1 cellular context compared by ENCODE assay signal in genomic region chr1:67700692-67701410, GRCh38.
TF ChIP-seq lines count a peak whose summit lies in the region.

No MANE protein-coding gene starts in this region.

TF ChIP-seq in K562, 482 proteins besides CTCF, POLR2A, EP300 and RAD21 (continued from another document and continues in another):
- TF ChIP-seq ID3 (CRISPR knock-in tag; IDR thresholded peaks at IDR 0.05), result no peak
- TF ChIP-seq ID3 (tag; IDR thresholded peaks at IDR 0.05), result peak; percentile 98
- TF ChIP-seq NRF1 (conservative IDR thresholded peaks at IDR 0.05 in 1 of 2, IDR thresholded peaks at IDR 0.05 in 1 of 2), result 0 out of 4 replicates have a peak, but pooled peaks of 1 of the 2 experiments have one; percentile 9
- peak; percentile 53 for TF ChIP-seq NCOR1 (IDR thresholded peaks at IDR 0.05)
- peak in 1 of 2 experiments; percentile 23; a peak in 1 of 4 replicates for TF ChIP-seq TBL1XR1 (IDR thresholded peaks at IDR 0.05; ENCODE audit: low read length in 2 of 2)
- peak; percentile 95 for TF ChIP-seq CREM (IDR thresholded peaks at IDR 0.05; ENCODE audit: low read depth)
- no peak; the same call in 1 of the 2 replicates for TF ChIP-seq ARID4B (CRISPR knock-in tag; IDR thresholded peaks at IDR 0.05)
- peak; percentile 73 for TF ChIP-seq CEBPG (CRISPR knock-in tag; IDR thresholded peaks at IDR 0.05)
- TF ChIP-seq CEBPG (tag; conservative IDR thresholded peaks at IDR 0.05 in 1 of 2, IDR thresholded peaks at IDR 0.05 in 1 of 2), result peak; percentile 36 to 75; a peak in 2 of 4 replicates
- peak; percentile 84; the same call in 1 of the 2 replicates for TF ChIP-seq NBN (IDR thresholded peaks at IDR 0.05; ENCODE audit: low read depth)
- TF ChIP-seq RCOR1 (IDR thresholded peaks at IDR 0.05; ENCODE audit: borderline replicate concordance in 1 of 2, low read depth in 2 of 2, low read length in 2 of 2), result peak in 1 of 2 experiments; percentile 90; a peak in 2 of 4 replicates
- peak; percentile 63 for TF ChIP-seq EP400 (IDR thresholded peaks at IDR 0.05)
- TF ChIP-seq KDM1A (IDR thresholded peaks at IDR 0.05), result peak; percentile 76 to 77
- peak; percentile 53; the same call in 1 of the 2 replicates for TF ChIP-seq MYNN (IDR thresholded peaks at IDR 0.05)
- TF ChIP-seq MYNN (CRISPR knock-in tag; IDR thresholded peaks at IDR 0.05), result no peak
- peak; percentile 28; the same call in 1 of the 2 replicates for TF ChIP-seq MGA (IDR thresholded peaks at IDR 0.05)
- no peak for TF ChIP-seq ZNF184 (CRISPR knock-in tag; IDR thresholded peaks at IDR 0.05)
- TF ChIP-seq MYC (IDR thresholded peaks at IDR 0.05; ENCODE audit: low read depth, low read length), result no peak; the same call in 1 of the 2 replicates
- no peak for TF ChIP-seq MYC (CRISPR knock-in tag; IDR thresholded peaks at IDR 0.05; ENCODE audit: borderline replicate concordance, low read depth)
- TF ChIP-seq CHAMP1 (IDR thresholded peaks at IDR 0.05), result 0 out of 2 replicates have a peak, but pooled peaks have one; percentile 22
- no peak for TF ChIP-seq MEF2A (IDR thresholded peaks at IDR 0.05; ENCODE audit: control insufficient read depth, low read depth, low read length)
- peak; percentile 84 for TF ChIP-seq ZEB2 (IDR thresholded peaks at IDR 0.05)
- peak; percentile 33; the same call in 1 of the 2 replicates for TF ChIP-seq NR2C2 (CRISPR knock-in tag; IDR thresholded peaks at IDR 0.05)
- peak; percentile 85 for TF ChIP-seq NR2C2 (tag; IDR thresholded peaks at IDR 0.05)
- TF ChIP-seq HDAC1 (IDR thresholded peaks at IDR 0.05), result peak in 1 of 2 experiments; percentile 71; a peak in 2 of 4 replicates
- no peak for TF ChIP-seq MED1 (CRISPR knock-in tag; IDR thresholded peaks at IDR 0.05; ENCODE audit: borderline replicate concordance)
- peak; percentile 54 for TF ChIP-seq FOS (IDR thresholded peaks at IDR 0.05; ENCODE audit: extremely low read depth, insufficient read length)
- TF ChIP-seq ZNF197 (CRISPR knock-in tag; IDR thresholded peaks at IDR 0.05; ENCODE audit: low read depth), result no peak
- peak; percentile 79 for TF ChIP-seq TAF9B (IDR thresholded peaks at IDR 0.05; ENCODE audit: partially characterized antibody)
- peak; percentile 25; the same call in 1 of the 2 replicates for TF ChIP-seq NFIC (IDR thresholded peaks at IDR 0.05)
- 0 out of 2 replicates have a peak, but pooled peaks have one; percentile 70 for TF ChIP-seq ZNF395 (CRISPR knock-in tag; IDR thresholded peaks at IDR 0.05)
- no peak for TF ChIP-seq ZKSCAN1 (IDR thresholded peaks at IDR 0.05; ENCODE audit: low read depth, low read length)
- no peak for TF ChIP-seq COPS2 (conservative IDR thresholded peaks at IDR 0.05)
- peak; percentile 61; the same call in 1 of the 2 replicates for TF ChIP-seq RNF2 (IDR thresholded peaks at IDR 0.05)
- TF ChIP-seq JUND (IDR thresholded peaks at IDR 0.05; ENCODE audit: borderline replicate concordance, low read depth, low read length), result peak; percentile 98
- peak; percentile 99 for TF ChIP-seq JUND (tag; IDR thresholded peaks at IDR 0.05; ENCODE audit: borderline replicate concordance, low read depth, low read length)
- TF ChIP-seq MTA1 (IDR thresholded peaks at IDR 0.05; ENCODE audit: borderline replicate concordance), result peak; percentile 79; the same call in 1 of the 2 replicates
- TF ChIP-seq BRCA1 (IDR thresholded peaks at IDR 0.05), result no peak
- no peak for TF ChIP-seq BRCA1 (CRISPR knock-in tag; IDR thresholded peaks at IDR 0.05)
- TF ChIP-seq CHD2 (IDR thresholded peaks at IDR 0.05; ENCODE audit: low read depth, low read length), result peak; percentile 13; the same call in 1 of the 2 replicates
- TF ChIP-seq DACH1 (IDR thresholded peaks at IDR 0.05; ENCODE audit: partially characterized antibody), result peak; percentile 69
- TF ChIP-seq THRAP3 (IDR thresholded peaks at IDR 0.05; ENCODE audit: borderline replicate concordance), result no peak
- TF ChIP-seq CCNT2 (IDR thresholded peaks at IDR 0.05; ENCODE audit: borderline replicate concordance, extremely low read depth, insufficient read length, low read depth, low read length), result peak; percentile 59
